ENCODE assay signal across 21 cellular contexts in the genomic region with DNA sequence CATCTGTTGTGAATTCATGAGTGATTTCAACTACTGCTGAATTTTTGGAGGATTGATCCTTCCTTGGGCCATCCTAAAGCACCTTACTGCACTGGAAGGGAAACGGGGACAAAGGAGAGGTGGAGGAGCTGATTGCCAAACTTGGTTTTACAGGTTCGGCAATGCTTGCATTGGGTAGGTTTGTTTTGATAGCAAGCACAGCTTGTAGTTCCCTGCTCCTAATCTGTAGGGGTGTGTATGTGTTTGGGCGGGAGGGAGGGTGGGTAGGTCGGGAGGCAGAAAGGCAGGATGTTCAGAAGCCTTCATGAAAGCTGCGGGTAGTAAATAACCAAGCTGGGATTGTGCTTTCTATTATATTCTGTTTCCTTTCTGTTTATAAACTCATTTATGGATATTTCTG.
"Had no signal": no experiment of that assay in that cellular context is flagged by ENCODE, and none has a peak within 500 bp of the region (broad histone marks: within the 10 kb centered on the region; RNA-seq: fewer than 3 reads in every experiment).

No MANE protein-coding gene starts in this region.

- DNase-seq: activated CD4-positive, alpha-beta T cell treated with anti-CD3 and anti-CD28 coated beads, Interleukin-2, amount 10 ng/mL, durations not matched to agents 24 days and 14 days; activated CD8-positive, alpha-beta memory T cell treated with anti-CD3 and anti-CD28 coated beads for 24 hours; activated naive CD4-positive, alpha-beta T cell treated with anti-CD3 and anti-CD28 coated beads for 36 hours; activated T-cell treated with anti-CD3 and anti-CD28 coated beads for 4 hours; amniotic stem cell; cerebellar nuclear complex; dermis blood vessel endothelial cell; endodermal cell; foreskin fibroblast; glutamatergic neuron; occipital lobe; psoas muscle; spleen; stimulated activated naive CD4-positive, alpha-beta T cell treated with Interleukin-2 at 50 U/mL for 16 hours; T1000; testis had no signal

- H3K27me3 Mint-ChIP-seq: activated CD4-positive, alpha-beta T cell treated with anti-CD3 and anti-CD28 coated beads, Interleukin-2, amount 10 ng/mL, durations not matched to agents 24 days and 14 days; activated T-helper 17 cell treated with anti-CD3 and anti-CD28 coated beads, Interleukin-2, amount 50 U/mL, for 72 hours; brain had no signal

- H3K4me3 ChIP-seq: esophagus muscularis mucosa, psoas muscle, spleen, testis had no signal

- H3K9me3 ChIP-seq: esophagus muscularis mucosa, psoas muscle, spleen, testis had no signal

- ATAC-seq: activated T-helper 17 cell treated with anti-CD3 and anti-CD28 coated beads, Interleukin-2, amount 50 U/mL, for 72 hours; psoas muscle; sciatic nerve had no signal

- H3K27me3 ChIP-seq: esophagus muscularis mucosa, spleen, testis had no signal

- H3K4me1 ChIP-seq: psoas muscle had no signal

- H3K4me3 Mint-ChIP-seq: activated CD4-positive, alpha-beta T cell treated with anti-CD3 and anti-CD28 coated beads, Interleukin-2, amount 10 ng/mL, durations not matched to agents 24 days and 14 days; activated naive CD4-positive, alpha-beta T cell treated with anti-CD3 and anti-CD28 coated beads for 36 hours; activated T-helper 17 cell treated with anti-CD3 and anti-CD28 coated beads, Interleukin-2, amount 50 U/mL, for 72 hours; brain; endodermal cell; nephron had no signal

- H3K27ac ChIP-seq: psoas muscle, spleen had no signal

- H3K27ac Mint-ChIP-seq: activated CD4-positive, alpha-beta T cell treated with anti-CD3 and anti-CD28 coated beads, Interleukin-2, amount 10 ng/mL, durations not matched to agents 24 days and 14 days; activated naive CD4-positive, alpha-beta T cell treated with anti-CD3 and anti-CD28 coated beads for 36 hours; activated T-helper 17 cell treated with anti-CD3 and anti-CD28 coated beads, Interleukin-2, amount 50 U/mL, for 72 hours; brain; endodermal cell; nephron had no signal

- H3K9me3 Mint-ChIP-seq: activated T-helper 17 cell treated with anti-CD3 and anti-CD28 coated beads, Interleukin-2, amount 50 U/mL, for 72 hours; endodermal cell had no signal

- H3K36me3 ChIP-seq: esophagus muscularis mucosa, spleen had no signal
